ENCODE assay signal across 11 cellular contexts in the genomic region with DNA sequence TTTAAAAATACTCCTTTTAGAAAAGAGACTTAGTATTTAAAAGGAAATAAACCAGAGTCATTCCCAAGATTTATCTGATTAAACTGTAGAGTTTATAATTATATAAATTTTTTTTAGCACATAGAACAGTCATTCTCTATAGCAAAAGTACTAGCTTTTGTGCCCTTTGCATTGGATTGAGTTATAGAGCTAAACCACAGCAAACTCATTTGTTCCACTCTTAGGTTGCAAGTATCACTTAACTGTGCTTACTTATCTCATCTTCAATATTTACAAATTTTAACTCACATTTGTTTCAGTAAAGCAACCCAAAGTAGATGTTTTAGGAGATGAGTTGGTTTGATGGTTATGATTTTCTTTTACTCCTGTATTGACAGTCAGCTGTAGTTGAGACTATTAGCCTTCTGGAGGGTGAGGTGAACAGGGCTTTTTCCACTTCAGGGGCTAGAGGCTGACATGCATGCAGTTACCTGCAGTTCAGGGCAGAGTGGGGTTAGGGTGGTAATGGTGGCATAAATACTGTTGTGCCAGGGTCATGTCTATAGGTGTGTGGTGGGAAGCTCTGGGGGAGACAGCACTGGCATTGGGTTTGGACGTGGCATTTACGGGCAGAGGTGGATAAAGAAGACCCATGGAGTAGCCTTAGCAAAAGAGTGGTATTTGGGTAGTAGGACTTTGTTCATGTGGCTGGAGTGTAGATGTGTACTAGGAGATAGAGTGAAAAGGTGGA. TPM values are rescaled to one million over a fixed set of nuclear protein-coding genes. Genes with fewer than 3 reads are reported as not detected.
DNase-seq lines count a peak whose midpoint lies in the region; ATAC-seq and TF ChIP-seq lines count a peak whose summit lies in the region.
"Had no signal": no experiment of that assay in that cellular context is flagged by ENCODE, and none has a peak within 500 bp of the region (broad histone marks: within the 10 kb centered on the region; RNA-seq: fewer than 3 reads in every experiment).

No MANE protein-coding gene starts in this region.

- H3K4me1 ChIP-seq in left ventricle myocardium inferior (peaks cover 99% of the 10 kb centered on the region), right atrium auricular region (peaks cover 0 to 77% of the 10 kb centered on the region in 2 donors)

- peak; percentile 77 for ATAC-seq in activated CD8-positive, alpha-beta T cell treated with anti-CD3 and anti-CD28 coated beads for 36 hours
- no peak for ATAC-seq in memory B cell (ENCODE audit: low read depth)

- peak overlapping the region; percentile 68 for H3K27ac Mint-ChIP-seq in activated CD8-positive, alpha-beta T cell treated with anti-CD3 and anti-CD28 coated beads for 36 hours
- H3K27ac Mint-ChIP-seq in memory B cell: peak overlapping the region; percentile 46
- H3K27ac Mint-ChIP-seq in type B pancreatic cell: peak overlapping the region; percentile 22

- H3K36me3 Mint-ChIP-seq in activated CD8-positive, alpha-beta T cell treated with anti-CD3 and anti-CD28 coated beads for 36 hours (ENCODE audit: low read depth): peaks cover 11% of the 10 kb centered on the region
- H3K36me3 Mint-ChIP-seq in memory B cell (peaks cover 9% of the 10 kb centered on the region), type B pancreatic cell (peaks cover 10% of the 10 kb centered on the region)

- no peaks in the 10 kb centered on the region for H3K27me3 Mint-ChIP-seq in activated CD8-positive, alpha-beta T cell treated with anti-CD3 and anti-CD28 coated beads for 36 hours
- H3K27me3 Mint-ChIP-seq in memory B cell (no peaks in the 10 kb centered on the region), type B pancreatic cell (no peaks in the 10 kb centered on the region)

- POLR2A ChIA-PET in activated CD8-positive, alpha-beta T cell treated with anti-CD3 and anti-CD28 coated beads for 36 hours (lab: Charles Lee): interaction anchor here (0.7 to 2.0 kb wide), 7 partner anchors 27 to 75 kb away, joined by 3 to 6 read pairs (median 4); a partner anchor contains a TSS

- peak overlapping the region; percentile 3 for H3K27ac ChIP-seq in left ventricle myocardium inferior (replicated peaks)
- peak overlapping the region in 1 of 2 donors; percentile 35 for H3K27ac ChIP-seq in right atrium auricular region

- H3K9me3 ChIP-seq in left ventricle myocardium inferior (replicated peaks): no peaks in the 10 kb centered on the region
- no peaks in the 10 kb centered on the region for H3K9me3 ChIP-seq in right atrium auricular region
- H3K9me3 ChIP-seq: ascending aorta had no signal

- TF ChIP-seq CTCF in left ventricle myocardium inferior (IDR thresholded peaks at IDR 0.05; ENCODE audit: borderline replicate concordance) (no peak), right atrium auricular region (IDR thresholded peaks at IDR 0.05) (no peak), type B pancreatic cell (conservative IDR thresholded peaks at IDR 0.05) (no peak)
- no peak for TF ChIP-seq CTCF in activated CD8-positive, alpha-beta T cell treated with anti-CD3 and anti-CD28 coated beads for 36 hours (IDR thresholded peaks at IDR 0.05)

- intact Hi-C loops in left ventricle myocardium inferior (cut with micrococcal nuclease): no loop called here
- intact Hi-C loops in activated CD8-positive, alpha-beta T cell treated with anti-CD3 and anti-CD28 coated beads for 36 hours (cut with micrococcal nuclease): loop anchor here (5.0 kb wide), 1 partner anchor 36 kb away; no protein-coding TSS in a partner anchor

- DNase-seq in left ventricle myocardium inferior (no peak), right atrium auricular region (ENCODE audit: low spot score) (no peak), memory B cell (ENCODE audit: low spot score in 2 of 2) (no peak), type B pancreatic cell (ENCODE audit: extremely low spot score, unreplicated experiment) (no peak), hepatic stellate cell (ENCODE audit: low spot score) (no peak), NCI-H524 treated with DMSO at 0.1 percent for 48 hours (lab: John Stamatoyannopoulos, UW) (no peak), epidermal melanocyte (ENCODE audit: insufficient read length, low spot score) (no peak)
- DNase-seq in activated CD8-positive, alpha-beta T cell treated with anti-CD3 and anti-CD28 coated beads for 36 hours: no peak
- DNase-seq: activated CD4-positive, alpha-beta T cell treated with anti-CD3 and anti-CD28 coated beads for 48 hours; NCI-H526 treated with DMSO at 0.1 percent for 48 hours had no signal

- peaks cover 84% of the 10 kb centered on the region for H3K4me1 Mint-ChIP-seq in activated CD8-positive, alpha-beta T cell treated with anti-CD3 and anti-CD28 coated beads for 36 hours (ENCODE audit: low read depth)
- H3K4me1 Mint-ChIP-seq in memory B cell: peaks cover 58% of the 10 kb centered on the region
- peaks cover 48% of the 10 kb centered on the region for H3K4me1 Mint-ChIP-seq in type B pancreatic cell (ENCODE audit: unreplicated experiment)

- no peaks in the 10 kb centered on the region for H3K9me3 Mint-ChIP-seq in activated CD8-positive, alpha-beta T cell treated with anti-CD3 and anti-CD28 coated beads for 36 hours
- H3K9me3 Mint-ChIP-seq in memory B cell (peaks cover 1% of the 10 kb centered on the region), type B pancreatic cell (peaks cover 5% of the 10 kb centered on the region)

- H3K36me3 ChIP-seq in left ventricle myocardium inferior: no peaks in the 10 kb centered on the region
- H3K36me3 ChIP-seq in right atrium auricular region: no peaks in the 10 kb centered on the region
- H3K36me3 ChIP-seq: ascending aorta had no signal

- no peak overlapping the region for H3K4me3 ChIP-seq in left ventricle myocardium inferior
- H3K4me3 ChIP-seq in right atrium auricular region: no peak overlapping the region
- H3K4me3 ChIP-seq: ascending aorta had no signal

- H3K27me3 ChIP-seq in left ventricle myocardium inferior (ENCODE audit: low read depth): no peaks in the 10 kb centered on the region
- no peaks in the 10 kb centered on the region for H3K27me3 ChIP-seq in right atrium auricular region
- H3K27me3 ChIP-seq: ascending aorta had no signal

- CTCF ChIA-PET in activated CD8-positive, alpha-beta T cell treated with anti-CD3 and anti-CD28 coated beads for 36 hours (lab: Charles Lee): interaction anchor here (0.8 to 1.8 kb wide), 8 partner anchors 8 to 398 kb away, joined by 3 to 5 read pairs (median 3); no protein-coding TSS in a partner anchor

- no peak overlapping the region for H3K4me3 Mint-ChIP-seq in activated CD8-positive, alpha-beta T cell treated with anti-CD3 and anti-CD28 coated beads for 36 hours
- H3K4me3 Mint-ChIP-seq in memory B cell (peak overlapping the region; percentile 1), type B pancreatic cell (no peak overlapping the region)

RNA-seq across cellular contexts. Expression of a gene that starts 42.1 kb away (rescaled TPM):
- 64.6 TPM for total RNA-seq in left ventricle myocardium inferior
- total RNA-seq in right atrium auricular region: 10 to 100 TPM; 69.3 to 94.7 TPM
- 10 to 100 TPM; 57.5 to 58.7 TPM for total RNA-seq in activated CD8-positive, alpha-beta T cell treated with anti-CD3 and anti-CD28 coated beads for 36 hours
- total RNA-seq in type B pancreatic cell (ENCODE audit: low replicate concordance): 63.0 and 70.6 TPM in 2 replicates
